Comparison of ENCODE assay signal across 3 cellular contexts in genomic region chr3:86739244-86739643, GRCh38.
"Had no signal": no experiment of that assay in that cellular context is flagged by ENCODE, and none has a peak within 500 bp of the region (broad histone marks: within the 10 kb centered on the region; RNA-seq: fewer than 3 reads in every experiment).

No MANE protein-coding gene starts in this region.

- H3K4me3 ChIP-seq: GM12878 had no signal

- ATAC-seq: GM12878 had no signal

- DNase-seq: GDM1, GF-D8 had no signal
